ENCODE assay signal across 8 cellular contexts in genomic region chr10:105241254-105241653, GRCh38.
"Had no signal": no experiment of that assay in that cellular context is flagged by ENCODE, and none has a peak within 500 bp of the region (broad histone marks: within the 10 kb centered on the region; RNA-seq: fewer than 3 reads in every experiment).

No MANE protein-coding gene starts in this region.

- FAIRE-seq: H1, H54, HTR-8/SVneo, K562 had no signal

- H2AFZ ChIP-seq: GM23338 had no signal

- H3K4me3 ChIP-seq: GM23338, K562 had no signal

- H3K4me1 Mint-ChIP-seq: GM23338 had no signal

- DNase-seq: H9, HCEC 1CT, IMR-90 had no signal

- H3K4me2 ChIP-seq: GM23338 had no signal

- H3K4me3 Mint-ChIP-seq: GM23338, H9 had no signal

- H3K27ac Mint-ChIP-seq: GM23338, H9 had no signal
